ENCODE assay signal across 11 cellular contexts in genomic region chr11:67731583-67731982, GRCh38. TPM values are rescaled to one million over a fixed set of nuclear protein-coding genes. Genes with fewer than 3 reads are reported as not detected.
A peak's percentile ranks its signal among the peaks of the same experiment; 100 is the strongest.
DNase-seq lines count a peak whose midpoint lies in the region; ATAC-seq and TF ChIP-seq lines count a peak whose summit lies in the region.
"Had no signal": no experiment of that assay in that cellular context is flagged by ENCODE, and none has a peak within 500 bp of the region (broad histone marks: within the 10 kb centered on the region; RNA-seq: fewer than 3 reads in every experiment).

No MANE protein-coding gene starts in this region.

- H3K4me3 Mint-ChIP-seq in activated naive CD4-positive, alpha-beta T cell treated with anti-CD3 and anti-CD28 coated beads, Interleukin-2, amount 50 U/mL, for 24 hours = peak overlapping the region; percentile 80
- H3K4me3 Mint-ChIP-seq in glutamatergic neuron (ENCODE audit: unreplicated experiment) = peak overlapping the region; percentile 72

- no peaks in the 10 kb centered on the region for H3K36me3 ChIP-seq in upper lobe of left lung

- H3K9me3 Mint-ChIP-seq in activated naive CD4-positive, alpha-beta T cell treated with anti-CD3 and anti-CD28 coated beads, Interleukin-2, amount 50 U/mL, for 24 hours = no peaks in the 10 kb centered on the region
- H3K9me3 Mint-ChIP-seq in glutamatergic neuron (ENCODE audit: unreplicated experiment) = no peaks in the 10 kb centered on the region

- H3K36me3 Mint-ChIP-seq in activated naive CD4-positive, alpha-beta T cell treated with anti-CD3 and anti-CD28 coated beads, Interleukin-2, amount 50 U/mL, for 24 hours = no peaks in the 10 kb centered on the region
- peaks cover 8% of the 10 kb centered on the region for H3K36me3 Mint-ChIP-seq in glutamatergic neuron (ENCODE audit: unreplicated experiment)

- TF ChIP-seq CTCF in glutamatergic neuron (IDR thresholded peaks at IDR 0.05; ENCODE audit: partially characterized antibody, unreplicated experiment) (no peak), upper lobe of left lung (IDR thresholded peaks at IDR 0.05) (no peak)

- no peaks in the 10 kb centered on the region for H3K27me3 ChIP-seq in upper lobe of left lung

- no peak for DNase-seq in activated naive CD4-positive, alpha-beta T cell treated with anti-CD3 and anti-CD28 coated beads, Interleukin-2, amount 50 U/mL, for 16 hours
- peak; percentile 33 for DNase-seq in NCI-H2171 treated with DMSO at 0.1 percent for 48 hours (lab: John Stamatoyannopoulos, UW)
- no peak for DNase-seq in glutamatergic neuron
- no peak for DNase-seq in upper lobe of left lung
- no peak for DNase-seq in NCI-H2196 treated with DMSO at 0.1 percent for 48 hours (lab: John Stamatoyannopoulos, UW; ENCODE audit: unreplicated experiment)
- DNase-seq in NCI-H1048 (lab: John Stamatoyannopoulos, UW) = no peak
- no peak for DNase-seq in NCI-H187 (lab: John Stamatoyannopoulos, UW)
- DNase-seq: NCI-H1436 treated with DMSO at 0.1 percent for 48 hours had no signal

- 43 to 49% methylated on average over 8 to 14 of the region's 14 CpGs for WGBS in upper lobe of left lung, 2 donors

- ATAC-seq in upper lobe of left lung (ENCODE audit: low FRiP score in 2 of 2) = no peak
- ATAC-seq: left ventricle myocardium superior had no signal

- no peak overlapping the region for H3K27ac ChIP-seq in upper lobe of left lung
- H3K27ac ChIP-seq: HL-60 had no signal

- no peaks in the 10 kb centered on the region for H3K9me3 ChIP-seq in upper lobe of left lung

- H3K4me3 ChIP-seq in upper lobe of left lung = peak overlapping the region in 3 of 4 donors; percentile 2 to 19 (median 2)

- H3K4me1 ChIP-seq in upper lobe of left lung = peaks cover 0 to 7% (median 1%) of the 10 kb centered on the region in 4 donors

- H3K27ac Mint-ChIP-seq in activated naive CD4-positive, alpha-beta T cell treated with anti-CD3 and anti-CD28 coated beads, Interleukin-2, amount 50 U/mL, for 24 hours = no peak overlapping the region
- no peak overlapping the region for H3K27ac Mint-ChIP-seq in glutamatergic neuron (ENCODE audit: unreplicated experiment)

- peaks cover 12% of the 10 kb centered on the region for H3K27me3 Mint-ChIP-seq in activated naive CD4-positive, alpha-beta T cell treated with anti-CD3 and anti-CD28 coated beads, Interleukin-2, amount 50 U/mL, for 24 hours
- peaks cover 2% of the 10 kb centered on the region for H3K27me3 Mint-ChIP-seq in glutamatergic neuron (ENCODE audit: unreplicated experiment)

- TF ChIP-seq POLR2A in upper lobe of left lung (IDR thresholded peaks at IDR 0.05) = no peak

- no peak for TF ChIP-seq EP300 in upper lobe of left lung (IDR thresholded peaks at IDR 0.05)

- H3K4me1 Mint-ChIP-seq in activated naive CD4-positive, alpha-beta T cell treated with anti-CD3 and anti-CD28 coated beads, Interleukin-2, amount 50 U/mL, for 24 hours = peaks cover 24% of the 10 kb centered on the region
- H3K4me1 Mint-ChIP-seq in glutamatergic neuron (ENCODE audit: low read depth, unreplicated experiment) = peaks cover 3% of the 10 kb centered on the region

RNA-seq across cellular contexts. Expression of gene ALDH3B2, which starts 57.2 kb away (rescaled TPM):
- total RNA-seq in glutamatergic neuron (ENCODE audit: unreplicated experiment) (not detected), upper lobe of left lung (1 to 10 TPM in 2 of 6 donors, under 1 TPM in 3, not detected in 1; 0.30 to 6.4 (median 0.86) TPM)
- total RNA-seq: left ventricle myocardium superior had no signal
